1 cellular context compared by ENCODE assay signal in the genomic region with DNA sequence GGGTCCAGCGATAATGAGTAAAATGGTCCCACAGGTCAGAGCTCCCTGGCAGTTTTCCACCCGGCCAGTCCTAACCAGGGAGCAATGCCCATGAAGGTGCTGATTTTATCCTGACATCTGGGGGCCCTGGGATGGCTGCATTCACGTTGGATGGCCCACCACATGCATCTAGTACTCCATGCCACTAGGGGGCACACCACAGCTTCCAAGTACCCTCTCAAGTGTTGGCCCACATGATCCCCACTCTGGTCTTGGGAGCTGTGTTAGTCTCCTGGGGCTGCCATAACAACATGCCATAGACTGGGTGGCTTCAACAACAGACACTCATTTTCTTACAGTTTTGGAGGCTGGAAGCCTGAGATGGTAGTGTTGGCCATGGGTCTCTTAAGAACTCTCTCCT.
TF ChIP-seq lines count a peak whose summit lies in the region.

No MANE protein-coding gene starts in this region.

TF ChIP-seq in H1, 55 proteins besides CTCF, POLR2A, EP300 and RAD21:
- TF ChIP-seq BRCA1 (IDR thresholded peaks at IDR 0.05; ENCODE audit: low read depth, low read length) (no peak), SP2 (IDR thresholded peaks at IDR 0.05; ENCODE audit: low read length) (peak; percentile 9; the same call in 1 of the 2 replicates), MAX (IDR thresholded peaks at IDR 0.05) (peak; percentile 59)
- TF ChIP-seq, protein P1, sequence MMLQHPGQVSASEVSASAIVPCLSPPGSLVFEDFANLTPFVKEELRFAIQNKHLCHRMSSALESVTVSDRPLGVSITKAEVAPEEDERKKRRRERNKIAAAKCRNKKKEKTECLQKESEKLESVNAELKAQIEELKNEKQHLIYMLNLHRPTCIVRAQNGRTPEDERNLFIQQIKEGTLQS (IDR thresholded peaks at IDR 0.05; ENCODE audit: insufficient read depth, low read depth, low read length), result 0 out of 2 replicates have a peak, but pooled peaks have one; percentile 5
